Comparison of ENCODE assay signal across 8 cellular contexts in genomic region chr7:130891254-130892094, GRCh38.
DNase-seq lines count a peak whose midpoint lies in the region; ATAC-seq lines count a peak whose summit lies in the region.

No MANE protein-coding gene starts in this region.

- ATAC-seq in GM21526 (IDR thresholded peaks at IDR 0.05; ENCODE audit: low FRiP score, unreplicated experiment): no peak
- ATAC-seq in HG03045 (IDR thresholded peaks at IDR 0.05; ENCODE audit: unreplicated experiment): no peak

- DNase-seq in EH (ENCODE audit: low read depth) (peak; percentile 98), T1000 (lab: John Stamatoyannopoulos, UW) (peak; percentile 43), fibroblast of peridontal ligament (ENCODE audit: extremely low read depth) (peak; percentile 98), renal cortical epithelial cell (ENCODE audit: low read depth) (peak; percentile 97), NCI-H526 (lab: John Stamatoyannopoulos, UW) (no peak)
- DNase-seq in effector CD4-positive, alpha-beta T cell: no peak

Comparison
In these comparisons a context has a peak if more than half of its experiments do, and no peak if none do; other contexts are left out.
1. DNase-seq: peak in EH (single experiment), T1000 (single experiment), fibroblast of peridontal ligament (single experiment) and renal cortical epithelial cell (single experiment); none in effector CD4-positive, alpha-beta T cell (single experiment) and NCI-H526 (0 of 2).